24 cellular contexts compared by ENCODE assay signal in genomic region chr4:121146530-121146929, GRCh38. TPM values are rescaled to one million over a fixed set of nuclear protein-coding genes. Genes with fewer than 3 reads are reported as not detected.
DNase-seq lines count a peak whose midpoint lies in the region; TF ChIP-seq lines count a peak whose summit lies in the region.
"Had no signal": no experiment of that assay in that cellular context is flagged by ENCODE, and none has a peak within 500 bp of the region (broad histone marks: within the 10 kb centered on the region; RNA-seq: fewer than 3 reads in every experiment).

No MANE protein-coding gene starts in this region.

- TF ChIP-seq RAD21 in SK-N-SH (IDR thresholded peaks at IDR 0.05; ENCODE audit: low read length): no peak

- CTCF ChIA-PET in SK-N-SH (lab: Yijun Ruan, JAX): interaction anchor here (1.2 to 1.4 kb wide), 2 partner anchors 12 to 46 kb away, joined by 4 read pairs; no protein-coding TSS in a partner anchor

- no peak overlapping the region for H3K27ac ChIP-seq in SK-N-SH (ENCODE audit: low read depth in 2 of 2, low read length in 1 of 2)
- no peak overlapping the region for H3K27ac ChIP-seq in tibial artery
- H3K27ac ChIP-seq: A549, HL-60, PC-9, SJCRH30 had no signal

- H3K4me1 ChIP-seq in SK-N-SH (ENCODE audit: control insufficient read depth in 1 of 2, insufficient read depth in 2 of 2, low read depth in 1 of 2, low read length in 1 of 2) (no peaks in the 10 kb centered on the region), tibial artery (no peaks in the 10 kb centered on the region)
- H3K4me1 ChIP-seq: A549, Caco-2, SJCRH30 had no signal

- H2AFZ ChIP-seq in SK-N-SH (ENCODE audit: low read depth): peak overlapping the region; percentile 39; the same call in 1 of the 2 replicates
- H2AFZ ChIP-seq: PC-9 had no signal

- H3K4me3 ChIP-seq in SK-N-SH (ENCODE audit: low read depth in 2 of 2, low read length in 1 of 2) (no peak overlapping the region), cardiac fibroblast (replicated peaks in 1 of 2; ENCODE audit: low read depth in 2 of 2, low read length in 2 of 2) (no peak overlapping the region), retinal pigment epithelial cell (ENCODE audit: low read length) (no peak overlapping the region), tibial artery (no peak overlapping the region)
- H3K4me3 ChIP-seq: A549, K562, PC-9, SJCRH30 had no signal

- TF ChIP-seq EP300 in SK-N-SH (IDR thresholded peaks at IDR 0.05; ENCODE audit: borderline replicate concordance in 1 of 2, low read depth in 1 of 2, low read length in 1 of 2): no peak

- POLR2A ChIA-PET in SK-N-SH (lab: Yijun Ruan, JAX): no interaction called here

- H3K36me3 ChIP-seq in SK-N-SH (replicated peaks in 1 of 2; ENCODE audit: control insufficient read depth in 1 of 2, insufficient read depth in 2 of 2, low read length in 1 of 2): no peaks in the 10 kb centered on the region
- H3K36me3 ChIP-seq in tibial artery: no peaks in the 10 kb centered on the region
- H3K36me3 ChIP-seq: SJCRH30 had no signal

- intact Hi-C loops in tibial artery (cut with DNase I; ENCODE audit: low total_unique reads): no loop called here

- TF ChIP-seq CTCF in SK-N-SH (IDR thresholded peaks at IDR 0.05) (no peak), cardiac fibroblast (IDR thresholded peaks at IDR 0.05; ENCODE audit: low read depth, low read length) (no peak), retinal pigment epithelial cell (conservative IDR thresholded peaks at IDR 0.05; ENCODE audit: low read depth, low read length) (no peak), tibial artery (IDR thresholded peaks at IDR 0.05) (no peak)

- H4K20me1 ChIP-seq in SK-N-SH (ENCODE audit: insufficient read depth): no peaks in the 10 kb centered on the region

- H3K9me2 ChIP-seq in SK-N-SH: peaks cover 5% of the 10 kb centered on the region; the same call in 1 of the 2 replicates

- WGBS in SK-N-SH (ENCODE audit: low lambda C conversion rate): 32% methylated on average over 1 of the region's 1 CpG

- no peak overlapping the region for H3K4me2 ChIP-seq in SK-N-SH
- H3K4me2 ChIP-seq: A549, PC-9 had no signal

- H3K27me3 ChIP-seq in SK-N-SH (ENCODE audit: insufficient read depth) (no peaks in the 10 kb centered on the region), tibial artery (no peaks in the 10 kb centered on the region)
- H3K27me3 ChIP-seq: SJCRH30 had no signal

- no peak for DNase-seq in SK-N-SH
- peak; percentile 17 to 39 for DNase-seq in cardiac fibroblast (ENCODE audit: low read depth in 2 of 2)
- peak; percentile 68 for DNase-seq in iris pigment epithelial cell (ENCODE audit: low read depth)
- DNase-seq in retinal pigment epithelial cell (ENCODE audit: low read depth): peak; percentile 32
- DNase-seq in HUDEP-2 (lab: John Stamatoyannopoulos, UW; ENCODE audit: unreplicated experiment in 76 of 76): no peak
- no peak for DNase-seq in tibial artery
- DNase-seq in activated CD4-positive, CD25-positive, alpha-beta regulatory T cell treated with anti-CD3 and anti-CD28 coated beads, Interleukin-2, amount 50 U/mL, for 72 hours: no peak
- no peak for DNase-seq in COLO668 (lab: John Stamatoyannopoulos, UW; ENCODE audit: unreplicated experiment)
- DNase-seq: C1 segment of cervical spinal cord; Caco-2; CD4-positive, alpha-beta memory T cell; DMS 273 treated with DMSO at 0.1 percent for 48 hours; DMS79 treated with DMSO at 0.1 percent for 48 hours; H7; Kasumi-1; NCI-H1694; NCI-H2029 treated with DMSO at 0.1 percent for 48 hours; NCI-H2227 treated with DMSO at 0.1 percent for 48 hours; NCI-H526 treated with DMSO at 0.1 percent for 48 hours; PC-9; SJCRH30 had no signal

- H3K9me3 ChIP-seq in SK-N-SH: no peaks in the 10 kb centered on the region
- H3K9me3 ChIP-seq in tibial artery: no peaks in the 10 kb centered on the region
- H3K9me3 ChIP-seq: A549, Caco-2, SJCRH30 had no signal

- no peak overlapping the region for H3K9ac ChIP-seq in SK-N-SH

- H3F3A ChIP-seq in SK-N-SH (replicated peaks; ENCODE audit: insufficient read depth): peaks cover 14% of the 10 kb centered on the region

- H3K79me2 ChIP-seq in SK-N-SH (ENCODE audit: insufficient read depth): no peaks in the 10 kb centered on the region

TF ChIP-seq in SK-N-SH, 30 proteins besides CTCF, POLR2A, EP300 and RAD21:
- TF ChIP-seq ZBTB33 (IDR thresholded peaks at IDR 0.05; ENCODE audit: borderline replicate concordance, low read depth) (no peak), JUND (IDR thresholded peaks at IDR 0.05) (no peak), GATA2 (CRISPR knock-in tag; IDR thresholded peaks at IDR 0.05) (no peak)
TF ChIP-seq in SK-N-SH: peak in this region for 0.

RNA-seq across cellular contexts. Expression of gene TNIP3, which starts 17.6 kb away (rescaled TPM):
- 0.15 and 0.28 TPM in 2 replicates for polyA plus RNA-seq in SK-N-SH (2012; rRNA removed)
- 0.14 and 0.15 TPM in 2 replicates for polyA plus RNA-seq in SK-N-SH (2012; cell fraction: cytosol; rRNA removed)
- polyA plus RNA-seq in SK-N-SH (2012; cell fraction: nucleus; rRNA removed): not detected in 2 replicates
- polyA plus RNA-seq: K562 had no signal

Comparison
In these comparisons a context has a peak if more than half of its experiments do, and no peak if none do; other contexts are left out.
1. DNase-seq: peak in cardiac fibroblast (2 of 2), iris pigment epithelial cell (single experiment) and retinal pigment epithelial cell (single experiment); none in SK-N-SH (single experiment), HUDEP-2 (0 of 76), tibial artery (0 of 2), activated CD4-positive, CD25-positive, alpha-beta regulatory T cell treated with anti-CD3 and anti-CD28 coated beads, Interleukin-2, amount 50 U/mL, for 72 hours (single experiment) and COLO668 (single experiment).